ENCODE assay signal across 7 cellular contexts in genomic region chr4:39977489-39978377, GRCh38. TPM values are rescaled to one million over a fixed set of nuclear protein-coding genes. Genes with fewer than 3 reads are reported as not detected.
DNase-seq lines count a peak whose midpoint lies in the region; ATAC-seq and TF ChIP-seq lines count a peak whose summit lies in the region.

Gene PDS5A, minus strand, starts transcription at chr4:39977911. Its CDS starts 1,334 bp downstream, at chr4:39976577.

- TF ChIP-seq CTCF in astrocyte of the spinal cord (IDR thresholded peaks at IDR 0.05; ENCODE audit: low read depth, low read length), result peak; percentile 78

- ATAC-seq in GM18508 (IDR thresholded peaks at IDR 0.05; ENCODE audit: insufficient read depth, unreplicated experiment) (peak; percentile 56), HG03025 (IDR thresholded peaks at IDR 0.05; ENCODE audit: low FRiP score, unreplicated experiment) (peak; percentile 78), sciatic nerve (peak; percentile 93)

- in situ Hi-C loops in astrocyte of the spinal cord (cut with HindIII; ENCODE audit: low sequenced_read_pairs), result no loop called here

- intact Hi-C loops in sciatic nerve (cut with DNase I), result loop anchor here (10.0 kb wide), 2 partner anchors 283 to 343 kb away; partner anchors contain the start of genes SMIM14 and UBE2K

- H3K4me3 ChIP-seq in astrocyte of the spinal cord (ENCODE audit: low read depth, low read length), result peak within 1 kb of the TSS; percentile 91

- peak; percentile 61 for DNase-seq in NCI-H2029 treated with DMSO at 0.1 percent for 48 hours (lab: John Stamatoyannopoulos, UW)
- DNase-seq in T1000 (lab: John Stamatoyannopoulos, UW), result peak; percentile 93
- DNase-seq in astrocyte of the spinal cord (ENCODE audit: low read depth, low spot score), result peak; percentile 88
- DNase-seq in hypothalamus (lab: John Stamatoyannopoulos, UW), result peak; percentile 12 to 93 (median 80)
- peak; percentile 92 for DNase-seq in sciatic nerve (ENCODE audit: low spot score)

RNA-seq across cellular contexts. Expression of gene PDS5A, which starts in this region (rescaled TPM):
- total RNA-seq in sciatic nerve, result 65.8 TPM

Comparison
In these comparisons a context has a peak if more than half of its experiments do, and no peak if none do; other contexts are left out.
1. Peak in every context shown above with its lines: DNase-seq, ATAC-seq and H3K4me3 ChIP-seq.